ENCODE assay signal across 8 cellular contexts in the genomic region with DNA sequence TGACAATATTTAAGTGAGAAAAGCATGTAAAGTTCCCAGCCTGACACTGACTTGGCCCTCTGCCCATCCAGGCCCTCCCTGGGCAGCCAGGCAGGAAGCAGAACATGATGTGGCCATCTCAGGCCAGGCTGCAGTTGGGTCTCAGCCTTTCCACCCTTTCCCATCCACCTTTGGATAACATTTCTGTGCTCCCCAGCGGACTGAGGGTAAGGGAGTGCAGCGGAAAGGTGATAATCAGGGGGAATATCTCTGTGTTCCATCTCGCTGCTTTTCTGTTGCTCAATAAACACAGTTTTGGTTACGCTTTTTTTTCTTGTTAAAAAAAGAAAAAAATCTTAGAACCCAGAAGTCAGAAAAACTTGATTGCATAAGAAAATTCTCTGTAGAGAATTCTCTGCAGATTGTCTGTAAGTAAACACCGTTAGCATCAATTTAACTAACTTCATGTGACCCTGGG.
DNase-seq lines count a peak whose midpoint lies in the region; TF ChIP-seq lines count a peak whose summit lies in the region.

No MANE protein-coding gene starts in this region.

- H3K4me1 ChIP-seq in HAP-1 (peaks cover 14% of the 10 kb centered on the region), SJCRH30 (0 out of 2 replicates have a peak, but pooled peaks cover 4% of the 10 kb centered on the region)

- H3K4me3 ChIP-seq in HAP-1 (peak overlapping the region; percentile 44), SJCRH30 (no peak overlapping the region)

- H3K9me3 ChIP-seq in HAP-1: 0 out of 2 replicates have a peak, but pooled peaks cover 4% of the 10 kb centered on the region
- H3K9me3 ChIP-seq in SJCRH30 (replicated peaks): 0 out of 2 replicates have a peak, but pooled peaks cover 3% of the 10 kb centered on the region

- no peak for TF ChIP-seq CTCF in 22Rv1 (IDR thresholded peaks at IDR 0.05)

- in situ Hi-C loops in HAP-1 (cut with MboI; ENCODE audit: low sequenced_read_pairs): no loop called here

- peak overlapping the region; percentile 81 for H3K27ac ChIP-seq in 22Rv1
- H3K27ac ChIP-seq in SJCRH30: no peak overlapping the region

- TF ChIP-seq POLR2A in erythroblast (IDR thresholded peaks at IDR 0.05; ENCODE audit: low read length): no peak

- DNase-seq in HAP-1 (ENCODE audit: low spot score in 2 of 2) (no peak), astrocyte of the hippocampus (ENCODE audit: low read depth, low spot score) (peak; percentile 10), midbrain (lab: John Stamatoyannopoulos, UW) (peak; percentile 15), SJCRH30 (no peak), GM19240 (ENCODE audit: insufficient read length, low spot score) (no peak), erythroblast (lab: John Stamatoyannopoulos, UW) (no peak), NCI-H1048 (lab: John Stamatoyannopoulos, UW) (no peak)

- H3K36me3 ChIP-seq in HAP-1 (replicated peaks) (no peaks in the 10 kb centered on the region), SJCRH30 (no peaks in the 10 kb centered on the region)

- no peaks in the 10 kb centered on the region for H3K27me3 ChIP-seq in HAP-1 (ENCODE audit: low read depth)
- peaks cover 4% of the 10 kb centered on the region; the same call in 1 of the 2 replicates for H3K27me3 ChIP-seq in SJCRH30

Comparison
In these comparisons a context has a peak if more than half of its experiments do, and no peak if none do; other contexts are left out.
1. DNase-seq: peak in astrocyte of the hippocampus (single experiment) and midbrain (single experiment); none in HAP-1 (0 of 2), SJCRH30 (0 of 2), GM19240 (single experiment), erythroblast (0 of 2) and NCI-H1048 (single experiment).